Comparison of ENCODE assay signal across 2 cellular contexts in genomic region chr2:160920061-160920460, GRCh38.
TF ChIP-seq lines count a peak whose summit lies in the region.

No MANE protein-coding gene starts in this region.

TF ChIP-seq in SK-N-SH, 30 proteins besides CTCF, POLR2A, EP300 and RAD21 (continued from another document):
- no peak for TF ChIP-seq FOXM1 (IDR thresholded peaks at IDR 0.05; ENCODE audit: low read depth)
- TF ChIP-seq MAX (IDR thresholded peaks at IDR 0.05; ENCODE audit: low read depth): no peak
- TF ChIP-seq NFIC (IDR thresholded peaks at IDR 0.05; ENCODE audit: borderline replicate concordance): no peak
- no peak for TF ChIP-seq MEF2A (IDR thresholded peaks at IDR 0.05; ENCODE audit: borderline replicate concordance, low read depth)
- no peak for TF ChIP-seq USF1 (IDR thresholded peaks at IDR 0.05; ENCODE audit: borderline replicate concordance, low read depth)
- TF ChIP-seq FOXJ3 (CRISPR knock-in tag; IDR thresholded peaks at IDR 0.05): no peak
- TF ChIP-seq ZBTB33 (IDR thresholded peaks at IDR 0.05; ENCODE audit: borderline replicate concordance, low read depth): no peak
- TF ChIP-seq SIN3A (IDR thresholded peaks at IDR 0.05; ENCODE audit: borderline replicate concordance, low read depth, low read length): no peak
- no peak for TF ChIP-seq ELF1 (IDR thresholded peaks at IDR 0.05)
- TF ChIP-seq IRF3 (IDR thresholded peaks at IDR 0.05; ENCODE audit: low read depth, low read length): no peak
- TF ChIP-seq USF2 (IDR thresholded peaks at IDR 0.05; ENCODE audit: borderline replicate concordance, low read depth, low read length): no peak
TF ChIP-seq in SK-N-SH: peak in this region for 0.

TF ChIP-seq in SK-N-SH treated with all-trans-retinoic acid at 6 μM for 48 hours, 23 proteins besides CTCF, POLR2A, EP300 and RAD21 (continued from another document):
- TF ChIP-seq POU6F1 (CRISPR knock-in tag; IDR thresholded peaks at IDR 0.05; ENCODE audit: borderline replicate concordance, low read depth) (no peak), SNAI2 (CRISPR knock-in tag; IDR thresholded peaks at IDR 0.05) (no peak), CSRNP3 (CRISPR knock-in tag; IDR thresholded peaks at IDR 0.05) (no peak), GLIS3 (CRISPR knock-in tag; IDR thresholded peaks at IDR 0.05) (no peak), PPARA (CRISPR knock-in tag; IDR thresholded peaks at IDR 0.05; ENCODE audit: borderline replicate concordance) (no peak), ZFP3 (CRISPR knock-in tag; IDR thresholded peaks at IDR 0.05) (no peak), TCF4 (CRISPR knock-in tag; IDR thresholded peaks at IDR 0.05; ENCODE audit: borderline replicate concordance) (no peak), OSR1 (CRISPR knock-in tag; IDR thresholded peaks at IDR 0.05) (no peak), CSDC2 (CRISPR knock-in tag; IDR thresholded peaks at IDR 0.05) (no peak), ZNF8 (CRISPR knock-in tag; IDR thresholded peaks at IDR 0.05) (no peak), PATZ1 (CRISPR knock-in tag; IDR thresholded peaks at IDR 0.05; ENCODE audit: borderline replicate concordance) (no peak), ZC3H10 (CRISPR knock-in tag; IDR thresholded peaks at IDR 0.05) (no peak), CREB5 (CRISPR knock-in tag; IDR thresholded peaks at IDR 0.05; ENCODE audit: low read depth) (no peak), ZFP30 (CRISPR knock-in tag; IDR thresholded peaks at IDR 0.05) (no peak)
